ENCODE assay signal across 1 cellular context in the genomic region with DNA sequence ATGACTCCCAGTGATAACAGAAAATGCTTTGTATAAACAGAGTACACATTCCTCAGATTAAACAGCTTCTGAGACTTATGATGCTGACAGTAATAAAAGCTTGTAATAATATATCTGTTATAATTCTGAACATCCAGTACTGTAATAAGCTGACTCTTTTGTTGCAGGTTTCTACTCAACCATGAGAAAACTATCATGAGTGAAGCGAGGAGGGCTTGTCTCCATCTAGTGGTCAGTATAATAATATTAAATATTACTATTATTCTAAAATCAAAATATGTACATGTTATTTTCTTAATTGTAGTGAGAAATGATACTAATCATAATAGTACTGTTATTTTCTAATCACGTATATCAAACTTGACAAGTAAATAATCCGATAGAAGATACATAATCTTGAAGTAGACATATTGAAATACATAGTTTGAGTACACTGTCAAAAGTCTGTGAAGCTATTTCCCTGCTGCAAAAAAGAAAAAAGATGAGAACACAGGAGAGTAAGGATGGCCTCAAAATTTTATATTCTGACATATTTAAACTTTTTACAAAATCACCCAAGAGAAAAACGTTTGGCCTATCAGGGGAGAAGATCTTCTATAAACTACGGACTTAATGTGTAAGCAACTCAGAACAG.
TF ChIP-seq lines count a peak whose summit lies in the region.

No MANE protein-coding gene starts in this region.

TF ChIP-seq in SK-N-SH treated with all-trans-retinoic acid at 6 μM for 48 hours, 23 proteins besides CTCF, POLR2A, EP300 and RAD21 (continued from another document):
- TF ChIP-seq PATZ1 (CRISPR knock-in tag; IDR thresholded peaks at IDR 0.05; ENCODE audit: borderline replicate concordance) (no peak), ESRRG (CRISPR knock-in tag; IDR thresholded peaks at IDR 0.05) (no peak), ZC3H10 (CRISPR knock-in tag; IDR thresholded peaks at IDR 0.05) (no peak), ZFP3 (CRISPR knock-in tag; IDR thresholded peaks at IDR 0.05) (no peak), PPARA (CRISPR knock-in tag; IDR thresholded peaks at IDR 0.05; ENCODE audit: borderline replicate concordance) (no peak), OSR1 (CRISPR knock-in tag; IDR thresholded peaks at IDR 0.05) (no peak)
